ENCODE assay signal across 28 cellular contexts in genomic region chr1:168627370-168627769, GRCh38. TPM values are rescaled to one million over a fixed set of nuclear protein-coding genes. Genes with fewer than 3 reads are reported as not detected.
"Had no signal": no experiment of that assay in that cellular context is flagged by ENCODE, and none has a peak within 500 bp of the region (broad histone marks: within the 10 kb centered on the region; RNA-seq: fewer than 3 reads in every experiment).

No MANE protein-coding gene starts in this region.

- H3K4me1 ChIP-seq: adrenal gland had no signal

- H3K36me3 ChIP-seq: adrenal gland, SJCRH30 had no signal

- H3K4me3 ChIP-seq: adrenal gland, SJCRH30, SK-N-MC had no signal

- H3K27ac ChIP-seq: adrenal gland, SJCRH30, SK-N-MC had no signal

- H3K9me3 ChIP-seq: adrenal gland, SJCRH30 had no signal

- ATAC-seq: activated CD4-positive, alpha-beta T cell treated with anti-CD3 and anti-CD28 coated beads for 36 hours; activated CD4-positive, CD25-positive, alpha-beta regulatory T cell treated with anti-CD3 and anti-CD28 coated beads, Interleukin-2, amount 50 U/mL, for 24 hours; activated CD8-positive, alpha-beta T cell treated with anti-CD3 and anti-CD28 coated beads, Interleukin-2, amount 10 ng/mL, durations not matched to agents 7 days and 5 days; activated naive CD4-positive, alpha-beta T cell treated with anti-CD3 and anti-CD28 coated beads, Interleukin-2, amount 50 U/mL, for 72 hours; activated T-cell treated with anti-CD3 and anti-CD28 coated beads, Interleukin-2, amount 50 U/mL, for 4 hours; WTC11 had no signal

- H3K27me3 ChIP-seq: adrenal gland, SJCRH30 had no signal

- DNase-seq: activated CD4-positive, alpha-beta T cell treated with anti-CD3 and anti-CD28 coated beads for 36 hours; activated CD4-positive, alpha-beta T cell treated with anti-CD3 and anti-CD28 coated beads, Interleukin-2, amount 10 ng/mL, durations not matched to agents 7 days and 5 days; activated CD4-positive, alpha-beta T cell treated with anti-CD3 and anti-CD28 coated beads, Interleukin-2, amount 50 U/mL, for 48 hours; activated CD8-positive, alpha-beta T cell treated with anti-CD3 and anti-CD28 coated beads, Interleukin-2, amount 10 ng/mL, durations not matched to agents 7 days and 5 days; activated gamma-delta T cell treated with Interleukin-2 at 50 U/mL for 16 hours; activated naive CD4-positive, alpha-beta T cell treated with anti-CD3 and anti-CD28 coated beads for 36 hours; activated T-cell treated with anti-CD3 and anti-CD28 coated beads, Interleukin-2, amount 50 U/mL, for 4 hours; adrenal gland; central memory CD4-positive, alpha-beta T cell; Kasumi-1; KG1; MM.1S; MV-4-11; NCI-H1092; NCI-H1436 treated with DMSO at 0.1 percent for 48 hours; NCI-H1694 treated with DMSO at 0.1 percent for 48 hours; NCI-H2029; NCI-H345; NCI-H524 treated with DMSO at 0.1 percent for 48 hours; SHP77; SJCRH30; T1000 had no signal

RNA-seq across cellular contexts. Expression of gene XCL1, which starts 51.0 kb away (rescaled TPM):
- total RNA-seq: activated naive CD4-positive, alpha-beta T cell treated with anti-CD3 and anti-CD28 coated beads for 36 hours; NCI-H460; OCI-LY7 had no signal
